8 cellular contexts compared by ENCODE assay signal in the genomic region with DNA sequence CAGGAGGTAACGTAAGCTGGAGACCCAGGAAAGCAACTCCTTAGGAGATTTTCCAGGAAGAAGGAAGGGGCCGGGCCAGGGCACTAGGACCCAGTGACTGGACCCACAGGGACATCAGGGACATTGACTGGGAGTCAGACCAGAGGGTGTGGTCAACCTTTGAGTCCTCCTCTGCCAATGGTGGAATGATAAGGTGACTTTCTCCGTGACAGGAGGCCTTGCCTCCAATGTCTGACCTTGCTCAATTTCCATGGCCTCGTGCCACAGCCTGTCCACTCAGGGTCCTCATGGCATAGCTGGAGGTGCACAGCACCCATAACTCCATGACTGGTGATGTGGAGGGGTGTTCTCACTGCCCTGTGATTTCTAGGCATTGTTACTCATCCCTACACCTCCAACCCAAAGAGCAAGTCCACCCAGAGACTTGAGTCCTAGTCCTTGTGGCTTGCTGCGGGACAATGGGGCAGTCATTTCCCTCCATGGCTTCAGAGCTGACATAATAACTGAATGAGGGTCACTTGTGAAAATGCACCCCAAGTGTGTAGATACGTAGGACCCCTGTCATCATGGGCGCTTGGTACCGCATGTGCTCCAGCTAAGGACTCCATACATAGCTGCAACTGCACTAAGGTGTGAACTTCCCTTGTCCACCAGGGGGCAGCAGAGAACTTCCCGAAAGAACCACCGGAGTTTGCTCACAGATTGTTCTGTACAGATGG. TPM values are rescaled to one million over a fixed set of nuclear protein-coding genes. Genes with fewer than 3 reads are reported as not detected.
A peak's percentile ranks its signal among the peaks of the same experiment; 100 is the strongest.
DNase-seq lines count a peak whose midpoint lies in the region; ATAC-seq and TF ChIP-seq lines count a peak whose summit lies in the region.

No MANE protein-coding gene starts in this region.

- no peak overlapping the region for H3K27ac Mint-ChIP-seq in chondrocyte (ENCODE audit: unreplicated experiment)

- no peak overlapping the region for H3K4me3 ChIP-seq in AG09309 (ENCODE audit: control insufficient read depth, low read depth, low read length)

- H3K4me1 Mint-ChIP-seq in chondrocyte (ENCODE audit: low read depth): peaks cover 4% of the 10 kb centered on the region

- no peaks in the 10 kb centered on the region for H3K9me3 Mint-ChIP-seq in chondrocyte (ENCODE audit: low read depth)

- TF ChIP-seq CTCF in AG09309 (IDR thresholded peaks at IDR 0.05; ENCODE audit: control insufficient read depth, insufficient read depth, low read depth, low read length, missing control alignments) (peak; percentile 87), chondrocyte (IDR thresholded peaks at IDR 0.05) (peak; percentile 91)

- H3K4me3 Mint-ChIP-seq in chondrocyte (ENCODE audit: unreplicated experiment): no peak overlapping the region

- H3K36me3 Mint-ChIP-seq in chondrocyte (ENCODE audit: low read depth): peaks cover 1% of the 10 kb centered on the region

- DNase-seq in AG09309 (ENCODE audit: low read depth): peak; percentile 59
- DNase-seq in NCI-H510A treated with DMSO at 0.1 percent for 48 hours (lab: John Stamatoyannopoulos, UW): peak; percentile 88
- DNase-seq in activated CD4-positive, alpha-beta T cell treated with anti-CD3 and anti-CD28 coated beads for 24 hours (ENCODE audit: low read depth in 2 of 2): peak; percentile 76 to 85
- DNase-seq in chondrocyte (ENCODE audit: low spot score): no peak
- peak; percentile 94 for DNase-seq in left lobe of liver (ENCODE audit: low spot score)
- peak; percentile 77 for DNase-seq in stimulated activated CD4-positive, alpha-beta T cell treated with anti-CD3 and anti-CD28 coated beads, Interleukin-4, amount 100 ng/mL, for 1 hour

- peaks cover 7% of the 10 kb centered on the region for H3K27me3 Mint-ChIP-seq in chondrocyte (ENCODE audit: low read depth)

- ATAC-seq in GM18870 (IDR thresholded peaks at IDR 0.05; ENCODE audit: unreplicated experiment) (peak; percentile 75), HG03342 (IDR thresholded peaks at IDR 0.05; ENCODE audit: unreplicated experiment) (peak; percentile 78), left lobe of liver (peak; percentile 66)

RNA-seq across cellular contexts. Expression of gene AMBP, which starts 4.1 kb away (rescaled TPM):
- total RNA-seq in chondrocyte (not detected in 3 replicates), left lobe of liver (6,364 TPM)

RNA-seq across cellular contexts. Expression of gene KIF12, which starts 16.9 kb away (rescaled TPM):
- total RNA-seq in chondrocyte: 0.39 to 1.4 TPM (median 0.70 TPM) in 3 replicates
- total RNA-seq in left lobe of liver: 18.5 TPM

Comparison
In these comparisons a context has a peak if more than half of its experiments do, and no peak if none do; other contexts are left out.
1. RNA of gene AMBP, which starts 4.1 kb away (total RNA-seq): 6,364 TPM in left lobe of liver (single experiment); not detected in chondrocyte; every median in the first group is over 1,000 times any median in the second.
2. Peak in every context shown above with its lines, with median percentiles within 50 percentile points of each other: ATAC-seq.